ENCODE assay signal across 7 cellular contexts in genomic region chr16:3046506-3047386, GRCh38. TPM values are rescaled to one million over a fixed set of nuclear protein-coding genes. Genes with fewer than 3 reads are reported as not detected.
A peak's percentile ranks its signal among the peaks of the same experiment; 100 is the strongest.
DNase-seq lines count a peak whose midpoint lies in the region; ATAC-seq and TF ChIP-seq lines count a peak whose summit lies in the region.

A gene with protein sequence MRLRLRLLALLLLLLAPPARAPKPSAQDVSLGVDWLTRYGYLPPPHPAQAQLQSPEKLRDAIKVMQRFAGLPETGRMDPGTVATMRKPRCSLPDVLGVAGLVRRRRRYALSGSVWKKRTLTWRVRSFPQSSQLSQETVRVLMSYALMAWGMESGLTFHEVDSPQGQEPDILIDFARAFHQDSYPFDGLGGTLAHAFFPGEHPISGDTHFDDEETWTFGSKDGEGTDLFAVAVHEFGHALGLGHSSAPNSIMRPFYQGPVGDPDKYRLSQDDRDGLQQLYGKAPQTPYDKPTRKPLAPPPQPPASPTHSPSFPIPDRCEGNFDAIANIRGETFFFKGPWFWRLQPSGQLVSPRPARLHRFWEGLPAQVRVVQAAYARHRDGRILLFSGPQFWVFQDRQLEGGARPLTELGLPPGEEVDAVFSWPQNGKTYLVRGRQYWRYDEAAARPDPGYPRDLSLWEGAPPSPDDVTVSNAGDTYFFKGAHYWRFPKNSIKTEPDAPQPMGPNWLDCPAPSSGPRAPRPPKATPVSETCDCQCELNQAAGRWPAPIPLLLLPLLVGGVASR (plus strand): TSS chr16:3046561. CDS start chr16:3046918, 357 bp downstream.

- no peaks in the 10 kb centered on the region for H3K36me3 ChIP-seq in iPS-18a (ENCODE audit: control insufficient read depth, low read depth, low read length)

- peak within 1 kb of the TSS; percentile 58 for H3K27ac Mint-ChIP-seq in activated T-helper 2 cell treated with anti-CD3 and anti-CD28 coated beads, Interferon-gamma antibody, Interleukin-2, Interleukin-4, amounts not matched to agents 10 μg/mL and 5 μg/mL and 100 μg/mL, durations not matched to agents 14 hours and 24 hours and 36 hours
- no peak within 1 kb of the TSS for H3K27ac Mint-ChIP-seq in stimulated activated memory B cell treated with anti-CD40 and anti-IgM and Interleukin-4, amounts not matched to agents 10 μg/mL and 1 μg/mL and 100 μg/mL, for 72 hours

- peak within 1 kb of the TSS; percentile 81 for H3K4me3 Mint-ChIP-seq in activated T-helper 2 cell treated with anti-CD3 and anti-CD28 coated beads, Interferon-gamma antibody, Interleukin-2, Interleukin-4, amounts not matched to agents 10 μg/mL and 5 μg/mL and 100 μg/mL, durations not matched to agents 14 hours and 24 hours and 36 hours (ENCODE audit: low read depth)
- H3K4me3 Mint-ChIP-seq in stimulated activated memory B cell treated with anti-CD40 and anti-IgM and Interleukin-4, amounts not matched to agents 10 μg/mL and 1 μg/mL and 100 μg/mL, for 72 hours, result peak within 1 kb of the TSS; percentile 70

- DNase-seq in HL-60 (ENCODE audit: low read depth in 1 of 2, low spot score in 1 of 2) (no peak), NCI-H2227 (lab: John Stamatoyannopoulos, UW; ENCODE audit: unreplicated experiment) (no peak), NCI-H146 treated with DMSO at 0.1 percent for 48 hours (lab: John Stamatoyannopoulos, UW; ENCODE audit: unreplicated experiment) (no peak), NCI-H524 treated with DMSO at 0.1 percent for 48 hours (lab: John Stamatoyannopoulos, UW) (no peak)
- DNase-seq in activated T-helper 2 cell treated with anti-CD3 and anti-CD28 coated beads, Interferon-gamma antibody, Interleukin-2, Interleukin-4, amounts not matched to agents 10 μg/mL and 5 μg/mL and 100 μg/mL, durations not matched to agents 14 hours and 24 hours and 36 hours (ENCODE audit: low spot score), result no peak

- no peaks in the 10 kb centered on the region for H3K9me3 Mint-ChIP-seq in activated T-helper 2 cell treated with anti-CD3 and anti-CD28 coated beads, Interferon-gamma antibody, Interleukin-2, Interleukin-4, amounts not matched to agents 10 μg/mL and 5 μg/mL and 100 μg/mL, durations not matched to agents 14 hours and 24 hours and 36 hours
- no peaks in the 10 kb centered on the region for H3K9me3 Mint-ChIP-seq in stimulated activated memory B cell treated with anti-CD40 and anti-IgM and Interleukin-4, amounts not matched to agents 10 μg/mL and 1 μg/mL and 100 μg/mL, for 72 hours

- H3K9ac ChIP-seq in iPS-18a (ENCODE audit: low read length), result peak within 1 kb of the TSS; percentile 42

- H3K27me3 Mint-ChIP-seq in activated T-helper 2 cell treated with anti-CD3 and anti-CD28 coated beads, Interferon-gamma antibody, Interleukin-2, Interleukin-4, amounts not matched to agents 10 μg/mL and 5 μg/mL and 100 μg/mL, durations not matched to agents 14 hours and 24 hours and 36 hours (ENCODE audit: low read depth), result peaks cover 20% of the 10 kb centered on the region
- peaks cover 50% of the 10 kb centered on the region for H3K27me3 Mint-ChIP-seq in stimulated activated memory B cell treated with anti-CD40 and anti-IgM and Interleukin-4, amounts not matched to agents 10 μg/mL and 1 μg/mL and 100 μg/mL, for 72 hours

- peaks cover 5% of the 10 kb centered on the region for H3K27me3 ChIP-seq in HL-60 (ENCODE audit: insufficient read depth, poor library complexity, severe bottlenecking)
- H3K27me3 ChIP-seq in iPS-18a (ENCODE audit: control insufficient read depth, insufficient read depth, low read length), result peaks cover 39% of the 10 kb centered on the region

- no peaks in the 10 kb centered on the region for H3K4me1 ChIP-seq in iPS-18a (ENCODE audit: control insufficient read depth, low read depth, low read length)

- no peaks in the 10 kb centered on the region for H3K9me3 ChIP-seq in iPS-18a (ENCODE audit: control insufficient read depth, low read depth, low read length)

- H3K27ac ChIP-seq in HL-60 (replicated peaks) (peak within 1 kb of the TSS; percentile 51), iPS-18a (ENCODE audit: low read length) (no peak within 1 kb of the TSS)

- intact Hi-C loops in activated T-helper 2 cell treated with anti-CD3 and anti-CD28 coated beads, Interferon-gamma antibody, Interleukin-2, Interleukin-4, amounts not matched to agents 10 μg/mL and 5 μg/mL and 100 μg/mL, durations not matched to agents 14 hours and 24 hours and 36 hours (cut with micrococcal nuclease), result loop anchor here (5.0 kb wide), 1 partner anchor 121 kb away; no protein-coding TSS in a partner anchor

- peaks cover 11% of the 10 kb centered on the region for H3K36me3 Mint-ChIP-seq in activated T-helper 2 cell treated with anti-CD3 and anti-CD28 coated beads, Interferon-gamma antibody, Interleukin-2, Interleukin-4, amounts not matched to agents 10 μg/mL and 5 μg/mL and 100 μg/mL, durations not matched to agents 14 hours and 24 hours and 36 hours (ENCODE audit: low read depth)
- H3K36me3 Mint-ChIP-seq in stimulated activated memory B cell treated with anti-CD40 and anti-IgM and Interleukin-4, amounts not matched to agents 10 μg/mL and 1 μg/mL and 100 μg/mL, for 72 hours, result no peaks in the 10 kb centered on the region

- peaks cover 40% of the 10 kb centered on the region for H3K4me1 Mint-ChIP-seq in activated T-helper 2 cell treated with anti-CD3 and anti-CD28 coated beads, Interferon-gamma antibody, Interleukin-2, Interleukin-4, amounts not matched to agents 10 μg/mL and 5 μg/mL and 100 μg/mL, durations not matched to agents 14 hours and 24 hours and 36 hours (ENCODE audit: low read depth)
- H3K4me1 Mint-ChIP-seq in stimulated activated memory B cell treated with anti-CD40 and anti-IgM and Interleukin-4, amounts not matched to agents 10 μg/mL and 1 μg/mL and 100 μg/mL, for 72 hours, result peaks cover 23% of the 10 kb centered on the region

- peak; percentile 58 for ATAC-seq in stimulated activated memory B cell treated with anti-CD40 and anti-IgM and Interleukin-4, amounts not matched to agents 10 μg/mL and 1 μg/mL and 100 μg/mL, for 72 hours

- TF ChIP-seq CTCF in HL-60 (IDR thresholded peaks at IDR 0.05; ENCODE audit: insufficient read depth, low read length), result no peak

- H3K4me3 ChIP-seq in HL-60 (replicated peaks; ENCODE audit: insufficient read depth, low read length) (peak within 1 kb of the TSS; percentile 55), iPS-18a (ENCODE audit: low read length) (peak within 1 kb of the TSS; percentile 70)

RNA-seq across cellular contexts. Expression of the gene that starts here (rescaled TPM):
- 7.7 TPM in 2 replicates for total RNA-seq in activated T-helper 2 cell treated with anti-CD3 and anti-CD28 coated beads, Interferon-gamma antibody, Interleukin-2, Interleukin-4, amounts not matched to agents 10 μg/mL and 5 μg/mL and 100 μg/mL, durations not matched to agents 14 hours and 24 hours and 36 hours
